In genomic region chr18:59699750-59700534, GRCh38 we compare ENCODE assay signal across 1 cellular context.
TF ChIP-seq lines count a peak whose summit lies in the region.

No MANE protein-coding gene starts in this region.

TF ChIP-seq in HepG2, 621 proteins besides CTCF, POLR2A, EP300 and RAD21:
- TF ChIP-seq ZNF263 (CRISPR knock-in tag; IDR thresholded peaks at IDR 0.05) (peak; percentile 60), ZNF101 (CRISPR knock-in tag; IDR thresholded peaks at IDR 0.05; ENCODE audit: borderline replicate concordance, low read depth) (no peak)
